In genomic region chr9:20353931-20354652, GRCh38 we compare ENCODE assay signal across 17 cellular contexts.
A peak's percentile ranks its signal among the peaks of the same experiment; 100 is the strongest.
DNase-seq lines count a peak whose midpoint lies in the region; ATAC-seq and TF ChIP-seq lines count a peak whose summit lies in the region.
"Had no signal": no experiment of that assay in that cellular context is flagged by ENCODE, and none has a peak within 500 bp of the region (broad histone marks: within the 10 kb centered on the region; RNA-seq: fewer than 3 reads in every experiment).

No MANE protein-coding gene starts in this region.

- no peak for TF ChIP-seq POLR2A in vagina (IDR thresholded peaks at IDR 0.05)

- H3K36me3 ChIP-seq in SK-N-MC (ENCODE audit: insufficient read depth, low read length) (peaks cover 10% of the 10 kb centered on the region; the same call in 1 of the 2 replicates), WERI-Rb-1 (no peaks in the 10 kb centered on the region), vagina (no peaks in the 10 kb centered on the region)
- H3K36me3 ChIP-seq: ascending aorta; BLaER1 treated with 17β-estradiol and CSF1 and Interleukin-3, amounts not matched to agents 10 nM and 100 nM had no signal

- intact Hi-C loops in vagina (cut with DNase I) = no loop called here

- H3K4me3 ChIP-seq in AG04450 (ENCODE audit: low read depth, low read length) = no peak overlapping the region
- H3K4me3 ChIP-seq in SK-N-MC = peak overlapping the region; percentile 63; the same call in 1 of the 2 replicates
- no peak overlapping the region for H3K4me3 ChIP-seq in fibroblast of villous mesenchyme (ENCODE audit: low read depth, low read length)
- no peak overlapping the region for H3K4me3 ChIP-seq in WERI-Rb-1 (ENCODE audit: low read depth, low read length)
- no peak overlapping the region for H3K4me3 ChIP-seq in vagina
- H3K4me3 ChIP-seq: ascending aorta; BLaER1 treated with 17β-estradiol and CSF1 and Interleukin-3, amounts not matched to agents 10 nM and 100 nM; esophagus muscularis mucosa; psoas muscle; tibial artery had no signal

- POLR2A ChIA-PET in AG04450 (lab: Yijun Ruan, JAX) = interaction anchor here (0.8 to 1.9 kb wide), 4 partner anchors 34 to 627 kb away, joined by 3 to 21 read pairs (median 5); partner anchors contain the start of genes FOCAD and MLLT3

- no peak for TF ChIP-seq CTCF in AG04450 (IDR thresholded peaks at IDR 0.05; ENCODE audit: low read depth, low read length)
- no peak for TF ChIP-seq CTCF in fibroblast of villous mesenchyme (IDR thresholded peaks at IDR 0.05; ENCODE audit: insufficient read depth, low read depth, low read length)
- no peak for TF ChIP-seq CTCF in WERI-Rb-1 (IDR thresholded peaks at IDR 0.05; ENCODE audit: low read depth, low read length)
- no peak for TF ChIP-seq CTCF in vagina (IDR thresholded peaks at IDR 0.05)

- ATAC-seq in GM19035 (IDR thresholded peaks at IDR 0.05; ENCODE audit: unreplicated experiment) (peak; percentile 59), GM18517 (IDR thresholded peaks at IDR 0.05; ENCODE audit: unreplicated experiment) (no peak)
- ATAC-seq: left lobe of liver, Right ventricle myocardium inferior had no signal

- CTCF ChIA-PET in AG04450 (lab: Charles Lee) = interaction anchor here (2.3 to 4.5 kb wide), 3 partner anchors 270 to 756 kb away, joined by 18 to 40 read pairs (median 23); partner anchors contain the start of gene MLLT3

- peaks cover 16% of the 10 kb centered on the region for H3K4me1 ChIP-seq in vagina

- H3K27me3 ChIP-seq in AG04450 (ENCODE audit: control insufficient read depth, insufficient read depth, low read length) = no peaks in the 10 kb centered on the region
- H3K27me3 ChIP-seq in WERI-Rb-1 (ENCODE audit: insufficient read depth, low read depth, severe bottlenecking) = no peaks in the 10 kb centered on the region
- H3K27me3 ChIP-seq in vagina = no peaks in the 10 kb centered on the region
- H3K27me3 ChIP-seq: ascending aorta; BLaER1 treated with 17β-estradiol and CSF1 and Interleukin-3, amounts not matched to agents 10 nM and 100 nM; esophagus muscularis mucosa; tibial artery had no signal

- H3K9me3 ChIP-seq in AG04450 (ENCODE audit: control insufficient read depth, insufficient read depth, low read length) = no peaks in the 10 kb centered on the region
- no peaks in the 10 kb centered on the region for H3K9me3 ChIP-seq in SK-N-MC (ENCODE audit: low read depth, low read length)
- H3K9me3 ChIP-seq in WERI-Rb-1 (ENCODE audit: severe bottlenecking) = no peaks in the 10 kb centered on the region
- no peaks in the 10 kb centered on the region for H3K9me3 ChIP-seq in vagina
- H3K9me3 ChIP-seq: ascending aorta; BLaER1 treated with 17β-estradiol and CSF1 and Interleukin-3, amounts not matched to agents 10 nM and 100 nM; esophagus muscularis mucosa; psoas muscle; tibial artery had no signal

- DNase-seq in AG04450 (ENCODE audit: low read depth, low spot score) (no peak), SK-N-MC (ENCODE audit: low read depth, low spot score) (no peak), fibroblast of villous mesenchyme (ENCODE audit: low read depth) (peak; percentile 44), WERI-Rb-1 (no peak), RKO (ENCODE audit: low spot score) (no peak), vagina (ENCODE audit: extremely low spot score in 2 of 2) (no peak)
- DNase-seq: activated CD4-positive, alpha-beta T cell treated with anti-CD3 and anti-CD28 coated beads, Interleukin-2, amount 10 ng/mL, durations not matched to agents 7 days and 5 days; NCI-H446; psoas muscle; tibial artery had no signal

- H3K27ac ChIP-seq in AG04450 (ENCODE audit: low read depth, low read length) = peak overlapping the region; percentile 79
- peak overlapping the region; percentile 95 for H3K27ac ChIP-seq in SK-N-MC
- H3K27ac ChIP-seq in WERI-Rb-1 = no peak overlapping the region
- H3K27ac ChIP-seq in vagina = no peak overlapping the region
- H3K27ac ChIP-seq: ascending aorta; BLaER1 treated with 17β-estradiol and CSF1 and Interleukin-3, amounts not matched to agents 10 nM and 100 nM; psoas muscle; tibial artery had no signal

- H3K9ac ChIP-seq in SK-N-MC (ENCODE audit: insufficient read length) = no peak overlapping the region
- H3K9ac ChIP-seq: BLaER1 treated with 17β-estradiol and CSF1 and Interleukin-3, amounts not matched to agents 10 nM and 100 nM had no signal

Comparison
In these comparisons a context has a peak if more than half of its experiments do, and no peak if none do; other contexts are left out.
1. H3K27ac ChIP-seq: peak in AG04450 (single experiment) and SK-N-MC (single experiment); none in WERI-Rb-1 (single experiment) and vagina (single experiment).